ENCODE assay signal across 8 cellular contexts in genomic region chr12:110468212-110469048, GRCh38. TPM values are rescaled to one million over a fixed set of nuclear protein-coding genes. Genes with fewer than 3 reads are reported as not detected.
DNase-seq lines count a peak whose midpoint lies in the region; ATAC-seq and TF ChIP-seq lines count a peak whose summit lies in the region.

A gene with protein sequence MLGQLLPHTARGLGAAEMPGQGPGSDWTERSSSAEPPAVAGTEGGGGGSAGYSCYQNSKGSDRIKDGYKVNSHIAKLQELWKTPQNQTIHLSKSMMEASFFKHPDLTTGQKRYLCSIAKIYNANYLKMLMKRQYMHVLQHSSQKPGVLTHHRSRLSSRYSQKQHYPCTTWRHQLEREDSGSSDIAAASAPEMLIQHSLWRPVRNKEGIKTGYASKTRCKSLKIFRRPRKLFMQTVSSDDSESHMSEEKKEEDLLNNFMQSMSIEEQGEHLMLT (plus strand): TSS chr12:110468845. CDS start chr12:110468876, 31 bp downstream.
Gene GPN3 (minus strand): TSS chr12:110468257. CDS start chr12:110468203, 54 bp downstream.

- DNase-seq in DMS153 (lab: John Stamatoyannopoulos, UW), result peak; percentile 96
- DNase-seq in Jurkat, Clone E6-1 (ENCODE audit: low read depth, low spot score), result peak; percentile 98
- peak; percentile 95 to 97 for DNase-seq in PC-9
- peak; percentile 92 for DNase-seq in activated T-cell treated with anti-CD3 and anti-CD28 coated beads, Interleukin-2, amount 50 U/mL, for 1 hour
- DNase-seq in epithelial cell of proximal tubule (ENCODE audit: low read depth), result peak; percentile 91
- peak; percentile 98 for DNase-seq in mucosa of gallbladder (ENCODE audit: low spot score)
- DNase-seq in stimulated activated CD8-positive, alpha-beta memory T cell treated with anti-CD3 and anti-CD28 coated beads, Interleukin-4, amount 100 ng/mL, for 4 hours (ENCODE audit: low read depth in 2 of 2, low spot score in 1 of 2), result peak; percentile 91

- peak within 1 kb of the TSS; percentile 98 for H3K4me2 ChIP-seq in PC-9

- BruUV-seq in PC-9 (replicated peaks; lab: Mats Ljungman, UMichigan), result no TSS peak

- H2AFZ ChIP-seq in PC-9, result peak within 1 kb of the TSS; percentile 95

- peak within 1 kb of the TSS; percentile 94 for H3K4me3 ChIP-seq in Jurkat, Clone E6-1 (ENCODE audit: low read length)
- H3K4me3 ChIP-seq in PC-9 (peak within 1 kb of the TSS; percentile 81), epithelial cell of proximal tubule (ENCODE audit: low read depth, low read length) (peak within 1 kb of the TSS; percentile 93)

- POLR2A ChIA-PET in PC-9 (lab: Charles Lee; ENCODE audit: unreplicated experiment), result interaction anchor here (0.5 to 1.2 kb wide), 10 partner anchors 18 to 1789 kb away, joined by 3 to 15 read pairs (median 8); partner anchors contain the start of gene ARPC3

- TF ChIP-seq CTCF in PC-9 (conservative IDR thresholded peaks at IDR 0.05), result no peak
- no peak for TF ChIP-seq CTCF in epithelial cell of proximal tubule (conservative IDR thresholded peaks at IDR 0.05; ENCODE audit: low read depth, low read length)

- H3K9me2 ChIP-seq in PC-9 (ENCODE audit: insufficient read depth), result no peaks in the 10 kb centered on the region

- no peaks in the 10 kb centered on the region for H3K36me3 ChIP-seq in PC-9 (ENCODE audit: low read depth)

- CTCF ChIA-PET in PC-9 (lab: Charles Lee), result interaction anchor here (0.6 to 2.7 kb wide), 6 partner anchors 16 to 369 kb away, joined by 3 to 16 read pairs (median 6); partner anchors contain the start of gene ARPC3

- H3K27ac ChIP-seq in PC-9, result peak within 1 kb of the TSS; percentile 70

- H3K4me1 ChIP-seq in PC-9 (replicated peaks; ENCODE audit: insufficient read depth), result peaks cover 18% of the 10 kb centered on the region

- H3K79me2 ChIP-seq in PC-9 (ENCODE audit: low read depth), result peaks cover 34% of the 10 kb centered on the region

- no peaks in the 10 kb centered on the region for H3K9me3 ChIP-seq in PC-9 (ENCODE audit: insufficient read depth, low read depth)

- intact Hi-C loops in PC-9 (cut with micrococcal nuclease; ENCODE audit: unreplicated experiment), result loop anchor here (1.0 to 2.0 kb wide), 4 partner anchors 18 to 132 kb away; partner anchors contain the start of genes ARPC3, RAD9B and VPS29

- H3K27me3 ChIP-seq in PC-9 (ENCODE audit: insufficient read depth, low read depth), result no peaks in the 10 kb centered on the region

- peak; percentile 70 for ATAC-seq in GM21619 (IDR thresholded peaks at IDR 0.05; ENCODE audit: unreplicated experiment)

- no peaks in the 10 kb centered on the region for H4K20me1 ChIP-seq in PC-9 (ENCODE audit: insufficient read depth)

- peaks cover 6% of the 10 kb centered on the region; the same call in 1 of the 2 replicates for H3F3A ChIP-seq in PC-9 (ENCODE audit: insufficient read depth, low read depth)

RNA-seq across cellular contexts. Expression of the first gene that starts in this region (rescaled TPM):
- polyA plus RNA-seq in Jurkat, Clone E6-1 (2012; ENCODE audit: insufficient read depth, insufficient read length), result 57.4 TPM
- total RNA-seq in PC-9 (2021), result 7.7 and 8.0 TPM in 2 replicates
- total RNA-seq in epithelial cell of proximal tubule, result 20.4 and 27.7 TPM in 2 replicates
- total RNA-seq in mucosa of gallbladder, result 4.1 TPM

RNA-seq across cellular contexts. Expression of gene GPN3, which starts in this region (rescaled TPM):
- polyA plus RNA-seq in Jurkat, Clone E6-1 (2012; ENCODE audit: insufficient read depth, insufficient read length), result 59.0 TPM
- total RNA-seq in PC-9 (2021) (28.5 and 35.1 TPM in 2 replicates), epithelial cell of proximal tubule (27.7 and 36.0 TPM in 2 replicates), mucosa of gallbladder (21.3 TPM)

Comparison
In these comparisons a context has a peak if more than half of its experiments do, and no peak if none do; other contexts are left out.
1. Peak in every context shown above with its lines: DNase-seq, ATAC-seq, H3K4me3 ChIP-seq and H3K27ac ChIP-seq.